ENCODE assay signal across 18 cellular contexts in the genomic region with DNA sequence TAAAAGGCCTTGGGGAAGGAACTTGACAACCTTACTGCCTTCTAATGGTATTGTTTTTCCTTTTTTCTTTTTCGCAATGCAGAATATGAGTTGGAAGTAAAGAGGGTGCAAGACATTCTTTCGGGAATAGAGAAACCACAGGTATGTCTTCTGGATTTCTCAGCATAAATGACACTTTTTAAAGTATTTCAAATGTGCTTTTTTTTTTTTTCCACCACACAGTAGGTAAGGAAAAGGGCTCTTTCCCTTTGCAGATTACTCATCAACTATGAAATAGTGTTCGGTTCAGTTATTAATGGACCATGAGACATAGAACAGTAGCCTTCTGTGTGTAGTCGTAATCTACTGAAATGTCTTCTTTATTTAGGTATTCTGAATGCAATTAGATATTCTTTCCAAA.
DNase-seq lines count a peak whose midpoint lies in the region; ATAC-seq and TF ChIP-seq lines count a peak whose summit lies in the region.
"Had no signal": no experiment of that assay in that cellular context is flagged by ENCODE, and none has a peak within 500 bp of the region (broad histone marks: within the 10 kb centered on the region; RNA-seq: fewer than 3 reads in every experiment).

No MANE protein-coding gene starts in this region.

- CTCF ChIA-PET in BJ (lab: Yijun Ruan, JAX): interaction anchor here (1.3 kb wide), 1 partner anchor 47 kb away, joined by 3 read pairs; no protein-coding TSS in a partner anchor

- H3K4me1 ChIP-seq in KMS-11 (ENCODE audit: low read depth, poor library complexity, severe bottlenecking): peaks cover 7% of the 10 kb centered on the region
- H3K4me1 ChIP-seq: colonic mucosa had no signal

- TF ChIP-seq POLR2A in lower leg skin (IDR thresholded peaks at IDR 0.05): no peak

- intact Hi-C loops in lower leg skin (cut with DNase I; ENCODE audit: low total_unique reads): no loop called here

- no peak for ATAC-seq in HG03520 (IDR thresholded peaks at IDR 0.05; ENCODE audit: unreplicated experiment)
- ATAC-seq: K562, pancreas had no signal

- H3K79me2 ChIP-seq in KMS-11 (ENCODE audit: insufficient read depth, low read depth): peaks cover 12% of the 10 kb centered on the region; the same call in 1 of the 2 replicates

- no peak overlapping the region for H3K9ac ChIP-seq in KMS-11

- peaks cover 7% of the 10 kb centered on the region for H3K36me3 ChIP-seq in BJ (ENCODE audit: control insufficient read depth, insufficient read depth, low read length)
- H3K36me3 ChIP-seq in KMS-11 (ENCODE audit: insufficient read depth): peaks cover 18% of the 10 kb centered on the region; the same call in 1 of the 2 replicates
- H3K36me3 ChIP-seq: colonic mucosa had no signal

- DNase-seq in BJ (ENCODE audit: low read depth): peak; percentile 40
- DNase-seq in choroid plexus epithelial cell (ENCODE audit: low read depth): peak; percentile 73
- peak; percentile 42 for DNase-seq in non-pigmented ciliary epithelial cell (ENCODE audit: low read depth)
- no peak for DNase-seq in lower leg skin (ENCODE audit: low spot score in 2 of 2)
- no peak for DNase-seq in germinal center (ENCODE audit: low spot score)
- DNase-seq in OCI-M2 (lab: John Stamatoyannopoulos, UW; ENCODE audit: unreplicated experiment): no peak
- DNase-seq: CD4-positive, alpha-beta T cell; colonic mucosa; esophagus squamous epithelium; GDM1; NCI-H1436; OCI-M1; pancreas; stimulated activated CD4-positive, alpha-beta T cell treated with anti-CD3 and anti-CD28 coated beads, Interleukin-15, amount 100 ng/mL, for 24 hours; T-helper 1 cell had no signal

- POLR2A ChIA-PET in BJ (lab: Charles Lee): no interaction called here

- H3K27ac ChIP-seq in KMS-11: no peak overlapping the region
- H3K27ac ChIP-seq: colonic mucosa, esophagus squamous epithelium, pancreas had no signal

- no peak for TF ChIP-seq CTCF in BJ (IDR thresholded peaks at IDR 0.05; ENCODE audit: insufficient read depth, low read depth, low read length)
- TF ChIP-seq CTCF in KMS-11 (conservative IDR thresholded peaks at IDR 0.05; ENCODE audit: low read depth, low read length): no peak
- TF ChIP-seq CTCF in choroid plexus epithelial cell (conservative IDR thresholded peaks at IDR 0.05; ENCODE audit: low read depth, low read length): no peak
- no peak for TF ChIP-seq CTCF in lower leg skin (IDR thresholded peaks at IDR 0.05)

- H4K20me1 ChIP-seq in KMS-11 (ENCODE audit: insufficient read depth): 0 out of 2 replicates have a peak, but pooled peaks cover 9% of the 10 kb centered on the region

- H3K4me3 ChIP-seq in BJ (ENCODE audit: low read depth, low read length) (no peak overlapping the region), KMS-11 (IDR thresholded peaks at IDR 0.05; ENCODE audit: insufficient read depth, low read depth, low read length) (no peak overlapping the region), choroid plexus epithelial cell (ENCODE audit: low read depth, low read length) (no peak overlapping the region), lower leg skin (ENCODE audit: low read depth, poor library complexity, severe bottlenecking) (no peak overlapping the region)
- H3K4me3 ChIP-seq: colonic mucosa, esophagus squamous epithelium, K562, pancreas had no signal

- no peaks in the 10 kb centered on the region for H3K27me3 ChIP-seq in BJ (ENCODE audit: control insufficient read depth, insufficient read depth, low read length)
- no peaks in the 10 kb centered on the region for H3K27me3 ChIP-seq in KMS-11 (ENCODE audit: insufficient read depth, low read depth)
- H3K27me3 ChIP-seq: colonic mucosa, esophagus squamous epithelium, pancreas had no signal

- 0 out of 2 replicates have a peak overlapping the region, but pooled peaks have one; percentile 0 for H3K4me2 ChIP-seq in KMS-11

- H2AFZ ChIP-seq in KMS-11 (ENCODE audit: low read depth): no peak overlapping the region

- whole genome bisulfite sequencing in lower leg skin, 2 donors: 80 to 86% methylated on average over 4 of the region's 4 CpGs

Comparison
In these comparisons a context has a peak if more than half of its experiments do, and no peak if none do; other contexts are left out.
1. DNase-seq: peak in BJ (single experiment), choroid plexus epithelial cell (single experiment) and non-pigmented ciliary epithelial cell (single experiment); none in lower leg skin (0 of 2), germinal center (single experiment) and OCI-M2 (single experiment).